Comparison of ENCODE assay signal across 8 cellular contexts in the genomic region with DNA sequence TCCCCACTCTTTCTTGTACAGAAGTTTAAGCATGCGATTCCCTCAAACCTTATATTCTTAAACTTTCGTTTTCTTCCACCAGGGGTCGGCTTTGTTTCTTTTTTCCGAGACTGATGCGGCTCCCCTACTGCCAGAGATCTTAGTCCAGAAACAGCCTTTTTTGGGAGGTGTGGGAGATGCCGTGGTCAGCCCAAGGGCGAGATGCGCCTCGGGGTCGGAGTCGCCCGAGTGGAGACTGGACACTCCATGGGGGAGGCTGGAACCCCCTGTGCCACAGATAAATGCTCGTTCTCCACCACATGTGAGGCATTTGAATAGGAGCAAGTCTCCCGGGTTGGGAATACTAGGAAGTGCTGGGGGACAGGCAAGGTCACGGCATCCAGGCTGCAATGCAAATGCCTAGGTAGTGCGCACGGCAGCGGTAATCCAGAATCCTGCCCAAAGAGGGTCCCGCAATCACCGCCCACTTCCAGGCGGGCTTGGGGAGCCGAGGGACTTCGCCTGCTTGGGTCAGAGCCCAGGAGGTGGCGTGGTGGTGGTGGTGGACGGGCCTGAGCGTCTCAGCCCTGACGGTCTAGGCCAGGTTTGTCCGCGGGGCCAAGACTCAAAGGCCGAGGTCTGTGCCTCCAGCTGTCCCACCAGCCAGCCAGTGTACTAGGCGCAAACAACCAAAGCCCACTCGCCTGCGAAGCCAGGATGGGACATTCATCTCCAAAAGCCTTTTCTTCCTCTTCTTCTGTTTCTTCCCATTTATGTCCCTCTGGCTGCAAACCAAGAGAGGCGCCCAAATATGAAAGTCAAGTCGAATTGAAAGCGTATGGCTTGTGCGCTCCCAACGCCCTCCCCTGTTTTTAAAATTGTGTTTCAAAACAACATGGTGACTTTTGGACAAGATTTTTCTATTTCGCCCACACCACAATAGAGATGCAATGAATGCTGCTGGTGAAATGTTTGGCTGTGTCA. TPM values are rescaled to one million over a fixed set of nuclear protein-coding genes. Genes with fewer than 3 reads are reported as not detected.
DNase-seq lines count a peak whose midpoint lies in the region; TF ChIP-seq lines count a peak whose summit lies in the region.

No MANE protein-coding gene starts in this region.

- H3K4me2 ChIP-seq in neuronal stem cell (ENCODE audit: insufficient read depth, low read length, poor library complexity, severe bottlenecking) = peak overlapping the region; percentile 46

- H2AK5ac ChIP-seq in neuronal stem cell (ENCODE audit: low read depth, low read length) = no peak overlapping the region

- H4K91ac ChIP-seq in neuronal stem cell (ENCODE audit: low read depth, low read length, poor library complexity) = no peak overlapping the region

- no peak overlapping the region for H2BK15ac ChIP-seq in neuronal stem cell (ENCODE audit: low read length)

- H3K27ac ChIP-seq in VCaP (peak overlapping the region; percentile 72), neuronal stem cell (replicated peaks; ENCODE audit: low read length) (no peak overlapping the region)

- H2AFZ ChIP-seq in neuronal stem cell (ENCODE audit: low read length) = peak overlapping the region; percentile 24

- H3K4ac ChIP-seq in neuronal stem cell (ENCODE audit: low read length) = no peak overlapping the region

- no peak overlapping the region for H3K23ac ChIP-seq in neuronal stem cell (ENCODE audit: low read depth, low read length, poor library complexity)

- no peak overlapping the region for H2BK12ac ChIP-seq in neuronal stem cell (ENCODE audit: low read length)

- no peak overlapping the region for H2BK5ac ChIP-seq in neuronal stem cell (ENCODE audit: low read length)

- WGBS in neuronal stem cell (ENCODE audit: extremely low coverage in 2 of 2, insufficient read length in 2 of 2, insufficient replicate concordance in 1 of 2), 2 donors = no CpG with 5 or more reads among the region's 39 CpGs

- no peak overlapping the region for H3K9ac ChIP-seq in neuronal stem cell (ENCODE audit: low read depth, low read length, poor library complexity)

- H4K8ac ChIP-seq in neuronal stem cell (ENCODE audit: low read depth, low read length) = no peak overlapping the region

- peak overlapping the region; percentile 30 for H3K4me3 ChIP-seq in fibroblast of villous mesenchyme (ENCODE audit: low read depth, low read length)
- H3K4me3 ChIP-seq in neuronal stem cell (ENCODE audit: low read length in 2 of 2) = no peak overlapping the region

- no peaks in the 10 kb centered on the region for H3K9me3 ChIP-seq in neuronal stem cell (replicated peaks in 1 of 2; ENCODE audit: control insufficient read depth in 2 of 2, insufficient read depth in 1 of 2, low read depth in 1 of 2, low read length in 2 of 2)

- H3K18ac ChIP-seq in neuronal stem cell (ENCODE audit: low read length) = no peak overlapping the region

- H3K4me1 ChIP-seq in neuronal stem cell (ENCODE audit: control insufficient read depth in 2 of 2, insufficient read depth in 1 of 2, low read depth in 1 of 2, low read length in 2 of 2) = peaks cover 8 to 19% of the 10 kb centered on the region in 2 donors

- DNase-seq in A172 (ENCODE audit: low spot score) (peak; percentile 39), ELF-1 (ENCODE audit: low read depth, low spot score) (peak; percentile 82), NCI-H1105 treated with DMSO at 0.1 percent for 48 hours (lab: John Stamatoyannopoulos, UW) (peak; percentile 33), fibroblast of villous mesenchyme (ENCODE audit: low read depth) (peak; percentile 64), neuronal stem cell (ENCODE audit: low spot score) (peak; percentile 62), ureter (ENCODE audit: low spot score) (no peak)
- no peak for DNase-seq in stimulated activated CD4-positive, alpha-beta T cell treated with anti-CD3 and anti-CD28 coated beads, Interleukin-12 subunit alpha, Interleukin-12 subunit beta, amount 100 ng/mL, for 4 hours

- peaks cover 21 to 93% (median 64%) of the 10 kb centered on the region in 3 experiments for H3K27me3 ChIP-seq in neuronal stem cell (ENCODE audit: control insufficient read depth in 3 of 3, insufficient read depth in 3 of 3, low read depth in 1 of 3, low read length in 3 of 3)

- H3K79me1 ChIP-seq in neuronal stem cell (ENCODE audit: low read depth, low read length) = no peaks in the 10 kb centered on the region

- TF ChIP-seq CTCF in VCaP (conservative IDR thresholded peaks at IDR 0.05) = peak; percentile 68
- peak; percentile 63 for TF ChIP-seq CTCF in fibroblast of villous mesenchyme (IDR thresholded peaks at IDR 0.05; ENCODE audit: insufficient read depth, low read depth, low read length)

- H3K36me3 ChIP-seq in neuronal stem cell (replicated peaks in 1 of 2; ENCODE audit: control insufficient read depth in 2 of 2, insufficient read depth in 2 of 2, low read length in 2 of 2) = no peaks in the 10 kb centered on the region

- H2BK120ac ChIP-seq in neuronal stem cell (ENCODE audit: low read depth, low read length) = no peak overlapping the region

- no peak overlapping the region for H3K14ac ChIP-seq in neuronal stem cell (ENCODE audit: low read length)

RNA-seq across cellular contexts. Expression of a gene that starts 39.3 kb away (rescaled TPM):
- total RNA-seq in A172 (2014; rRNA removed; shearing (Covaris generic)) = 66.4 and 70.3 TPM in 2 replicates
- total RNA-seq in fibroblast of villous mesenchyme (32.5 and 43.2 TPM in 2 replicates), ureter (40.3 TPM)
- 16.5 TPM for polyA plus RNA-seq in neuronal stem cell (2013, experiment 1 of 2)
- 17.3 TPM for polyA plus RNA-seq in neuronal stem cell (2013, experiment 2 of 2)

RNA-seq across cellular contexts. Expression of a gene that starts 52.0 kb away (rescaled TPM):
- 0.05 TPM in 1 of 2 replicates, not detected in the other for total RNA-seq in A172 (2014; rRNA removed; shearing (Covaris generic))
- not detected in 2 replicates for total RNA-seq in fibroblast of villous mesenchyme
- polyA plus RNA-seq in neuronal stem cell (2013, experiment 1 of 2) = 0.45 TPM
- 0.42 TPM for polyA plus RNA-seq in neuronal stem cell (2013, experiment 2 of 2)
- 0.18 TPM for total RNA-seq in ureter

Comparison
In these comparisons a context has a peak if more than half of its experiments do, and no peak if none do; other contexts are left out.
1. DNase-seq: peak in A172 (single experiment), ELF-1 (single experiment), NCI-H1105 treated with DMSO at 0.1 percent for 48 hours (single experiment), fibroblast of villous mesenchyme (single experiment) and neuronal stem cell (single experiment); none in stimulated activated CD4-positive, alpha-beta T cell treated with anti-CD3 and anti-CD28 coated beads, Interleukin-12 subunit alpha, Interleukin-12 subunit beta, amount 100 ng/mL, for 4 hours (single experiment) and ureter (single experiment).